ENCODE assay signal across 10 cellular contexts in the genomic region with DNA sequence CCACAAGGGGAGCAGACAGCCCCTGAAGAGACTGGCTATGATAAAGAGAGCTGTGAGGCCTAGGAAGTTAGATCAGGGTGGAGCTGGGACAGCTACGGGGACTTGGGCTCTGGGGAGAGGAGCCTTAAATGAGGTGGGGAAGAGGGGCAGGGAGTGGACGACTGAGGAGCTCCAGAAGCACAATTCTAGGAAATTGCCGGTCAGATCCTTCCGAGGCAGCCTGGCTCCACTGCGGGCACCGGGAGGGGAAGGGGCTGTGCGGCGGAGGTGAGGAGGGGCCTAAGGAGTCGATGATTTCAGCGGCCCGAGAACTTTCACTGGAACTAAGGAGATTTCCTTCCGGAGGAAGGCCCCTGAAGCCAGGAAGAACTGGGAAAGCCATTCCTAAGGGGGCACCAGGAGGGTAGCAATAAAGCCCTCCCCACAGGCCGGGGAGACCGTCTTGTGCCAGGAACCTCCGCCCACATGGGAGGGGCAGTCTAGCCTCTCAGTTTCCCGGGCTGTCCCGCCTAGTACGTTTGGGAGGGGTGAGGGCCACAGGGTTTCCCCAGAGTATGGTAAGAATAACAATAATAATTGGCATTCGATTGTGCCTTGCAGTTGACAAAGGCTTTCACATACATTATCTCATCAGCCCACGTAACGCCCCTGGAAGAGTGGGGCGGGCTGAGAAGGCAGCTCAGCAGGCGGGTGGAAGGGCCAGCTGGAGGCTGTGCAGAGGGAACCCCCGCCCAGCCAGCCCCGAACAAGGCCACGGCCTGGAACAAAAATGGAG. TPM values are rescaled to one million over a fixed set of nuclear protein-coding genes. Genes with fewer than 3 reads are reported as not detected.
DNase-seq lines count a peak whose midpoint lies in the region; ATAC-seq and TF ChIP-seq lines count a peak whose summit lies in the region.
"Had no signal": no experiment of that assay in that cellular context is flagged by ENCODE, and none has a peak within 500 bp of the region (broad histone marks: within the 10 kb centered on the region; RNA-seq: fewer than 3 reads in every experiment).

No MANE protein-coding gene starts in this region.

- no peak overlapping the region for H3K23ac ChIP-seq in H9 (ENCODE audit: insufficient read length, low read depth, low read length)

- peak overlapping the region in 1 of 2 experiments; percentile 13; a peak in 1 of 5 replicates for H3K4me3 Mint-ChIP-seq in H9

- no peak overlapping the region for H2AK5ac ChIP-seq in H9 (ENCODE audit: insufficient read length, low read length)

- no peak overlapping the region for H2BK20ac ChIP-seq in H9 (ENCODE audit: low read depth, low read length, poor library complexity, severe bottlenecking)

- no peaks in the 10 kb centered on the region for H3K23me2 ChIP-seq in H9 (ENCODE audit: insufficient read length, low read depth, low read length, poor library complexity, severe bottlenecking)

- H3K4me1 Mint-ChIP-seq in H9, result peaks cover 22 to 23% of the 10 kb centered on the region in 2 experiments
- H3K4me1 Mint-ChIP-seq: IgD-negative memory B cell had no signal

- H4K5ac ChIP-seq in H9 (ENCODE audit: insufficient read length, low read depth, low read length), result no peak overlapping the region

- no peaks in the 10 kb centered on the region for H3K79me1 ChIP-seq in H9 (ENCODE audit: insufficient read depth, low read depth, low read length, poor library complexity, severe bottlenecking)

- no peaks in the 10 kb centered on the region for H4K20me1 ChIP-seq in H9 (ENCODE audit: control insufficient read depth, insufficient read depth, insufficient read length)

- no peak for TF ChIP-seq CTCF in H9 (conservative IDR thresholded peaks at IDR 0.05)

- peaks cover 0 to 2% (median 0%) of the 10 kb centered on the region in 3 experiments; a peak in 1 of 7 replicates for H3K36me3 Mint-ChIP-seq in H9 (ENCODE audit: insufficient read depth in 1 of 3, low read depth in 3 of 3)
- H3K36me3 Mint-ChIP-seq: IgD-negative memory B cell had no signal

- no peak overlapping the region for H3T11ph ChIP-seq in H9 (ENCODE audit: low read length)

- H4K8ac ChIP-seq in H9 (replicated peaks; ENCODE audit: insufficient read length, low read depth, low read length), result no peak overlapping the region

- peak overlapping the region; percentile 88 to 95 (median 90); a peak in 6 of 7 replicates for H3K27ac Mint-ChIP-seq in H9

- H2BK12ac ChIP-seq in H9 (ENCODE audit: insufficient read length, low read depth, low read length), result no peak overlapping the region

- H2BK5ac ChIP-seq in H9 (ENCODE audit: insufficient read length, low read length), result no peak overlapping the region

- peak overlapping the region; percentile 44 for H3K18ac ChIP-seq in H9 (ENCODE audit: insufficient read length, low read depth, low read length)

- H3K27me3 Mint-ChIP-seq in H9 (ENCODE audit: low read depth), result no peaks in the 10 kb centered on the region

- peak overlapping the region; percentile 70 for H3K14ac ChIP-seq in H9 (ENCODE audit: insufficient read depth, low read length)

- H3K56ac ChIP-seq in H9 (ENCODE audit: insufficient read length, low read depth, low read length), result no peak overlapping the region

- H3K9me3 Mint-ChIP-seq in H9, result no peaks in the 10 kb centered on the region
- H3K9me3 Mint-ChIP-seq: IgD-negative memory B cell had no signal

- WGBS in H9 (ENCODE audit: extremely low coverage, insufficient read length, low lambda C conversion rate), result no CpG with 5 or more reads among the region's 26 CpGs

- H2AFZ ChIP-seq in H9 (ENCODE audit: low read length), result no peak overlapping the region

- H3K9ac ChIP-seq in H9 (ENCODE audit: extremely low read depth, insufficient read length, low read length), result no peak overlapping the region

- H3K9me3 ChIP-seq in H9 (ENCODE audit: control insufficient read depth, low read depth, low read length), result no peaks in the 10 kb centered on the region

- peak overlapping the region; percentile 8 for H3K4me2 ChIP-seq in H9 (ENCODE audit: insufficient read depth, insufficient read length, low read length)

- no peak overlapping the region for H2BK15ac ChIP-seq in H9 (ENCODE audit: low read depth, low read length)

- H3K4me1 ChIP-seq in H9 (ENCODE audit: insufficient read depth, low read length), result peaks cover 12% of the 10 kb centered on the region; the same call in 1 of the 2 replicates

- no peak overlapping the region for H4K91ac ChIP-seq in H9 (ENCODE audit: insufficient read length, low read depth, low read length)

- no peaks in the 10 kb centered on the region for H3K27me3 ChIP-seq in H9 (ENCODE audit: insufficient read depth, low read length)
- no peaks in the 10 kb centered on the region for H3K27me3 ChIP-seq in layer of hippocampus (ENCODE audit: control insufficient read depth, insufficient read depth, low read length)

- peak overlapping the region in 1 of 7 experiments; percentile 3 for H3K4me3 ChIP-seq in skin epidermis

- no peak overlapping the region for H2BK120ac ChIP-seq in H9 (ENCODE audit: low read depth, low read length, poor library complexity, severe bottlenecking)

- no peak overlapping the region for H3K27ac ChIP-seq in H9 (ENCODE audit: insufficient read length, low read depth, low read length)
- H3K27ac ChIP-seq in cingulate gyrus (ENCODE audit: low read depth, low read length), result peak overlapping the region; percentile 75
- peak overlapping the region; percentile 24 for H3K27ac ChIP-seq in layer of hippocampus (ENCODE audit: low read depth, low read length)
- H3K27ac ChIP-seq in skin epidermis, result peak overlapping the region; percentile 5 to 89 (median 69)

- H3K4ac ChIP-seq in H9 (ENCODE audit: low read depth, low read length), result no peak overlapping the region

- H3K79me2 ChIP-seq in H9 (ENCODE audit: insufficient read depth, low read length), result no peaks in the 10 kb centered on the region

- DNase-seq in H9 (peak; percentile 56), 8988T (no peak), Kasumi-1 (lab: John Stamatoyannopoulos, UW) (no peak)
- DNase-seq: activated CD4-positive, CD25-positive, alpha-beta regulatory T cell had no signal

- ATAC-seq in GM19467 (IDR thresholded peaks at IDR 0.05; ENCODE audit: unreplicated experiment) (no peak), HG02759 (IDR thresholded peaks at IDR 0.05; ENCODE audit: unreplicated experiment) (no peak)

RNA-seq across cellular contexts. Expression of a gene that starts 19.6 kb away (rescaled TPM):
- total RNA-seq in H9 (2021), result 8.6 and 8.9 TPM in 2 replicates

RNA-seq across cellular contexts. Expression of a gene that starts 27.3 kb away (rescaled TPM):
- 357 and 362 TPM in 2 replicates for total RNA-seq in H9 (2021)

RNA-seq across cellular contexts. Expression of a gene that starts 29.8 kb away (rescaled TPM):
- total RNA-seq in H9 (2021), result 65.4 and 67.1 TPM in 2 replicates

RNA-seq across cellular contexts. Expression of a gene that starts 39.6 kb away (rescaled TPM):
- total RNA-seq in H9 (2021), result 29.0 and 29.5 TPM in 2 replicates
